ENCODE assay signal across 9 cellular contexts in the genomic region with DNA sequence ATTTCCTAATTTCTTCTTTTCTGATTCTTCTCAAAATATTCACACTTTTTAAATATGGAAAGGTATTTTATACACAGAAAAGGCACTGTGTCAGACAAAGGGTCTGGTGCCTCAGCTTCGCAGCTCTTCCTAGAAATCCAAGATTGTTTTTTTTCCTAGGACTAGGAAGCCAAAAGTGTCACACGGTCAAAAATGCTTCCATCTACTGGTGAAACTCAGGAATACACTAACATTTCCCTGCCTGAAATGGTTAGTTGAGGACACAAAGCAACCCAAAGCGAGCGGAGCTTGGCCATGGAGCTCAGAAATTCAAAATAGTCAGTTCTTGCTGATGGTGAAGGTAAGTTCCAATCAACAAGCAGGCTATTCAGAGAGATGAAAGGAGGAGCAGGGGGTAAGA.
DNase-seq lines count a peak whose midpoint lies in the region; ATAC-seq, FAIRE-seq and TF ChIP-seq lines count a peak whose summit lies in the region.
"Had no signal": no experiment of that assay in that cellular context is flagged by ENCODE, and none has a peak within 500 bp of the region (broad histone marks: within the 10 kb centered on the region; RNA-seq: fewer than 3 reads in every experiment).

No MANE protein-coding gene starts in this region.

- no peak overlapping the region for H3K9ac ChIP-seq in K562 (ENCODE audit: insufficient read depth in 1 of 2, low read depth in 2 of 2, low read length in 2 of 2)

- WGBS in K562 (ENCODE audit: insufficient coverage, low coverage, missing lambda C conversion rate): 3% methylated on average over 4 of the region's 4 CpGs

- no peaks in the 10 kb centered on the region for H3K4me1 ChIP-seq in K562 (replicated peaks in 1 of 2; ENCODE audit: control insufficient read depth in 2 of 2, insufficient read depth in 2 of 2, low read length in 2 of 2)
- H3K4me1 ChIP-seq in effector memory CD4-positive, alpha-beta T cell (ENCODE audit: control insufficient read depth, insufficient read depth, low read length, poor library complexity, severe bottlenecking): no peaks in the 10 kb centered on the region

- no TSS peak for BruUV-seq in K562 (replicated peaks; lab: Mats Ljungman, UMichigan)

- H3K4me3 ChIP-seq in AG04450 (ENCODE audit: low read depth, low read length): no peak overlapping the region
- H3K4me3 ChIP-seq in K562: no peak overlapping the region
- no peak overlapping the region for H3K4me3 ChIP-seq in effector memory CD4-positive, alpha-beta T cell (ENCODE audit: insufficient read depth, low read depth, low read length, poor library complexity, severe bottlenecking)
- H3K4me3 ChIP-seq: lung had no signal

- no peak for DNase-seq in AG04450 (ENCODE audit: low read depth, low spot score)
- peak; percentile 60 for DNase-seq in HT-29 (ENCODE audit: low spot score)
- DNase-seq in K562 (ENCODE audit: extremely low read depth in 1 of 4, low spot score in 3 of 4): peak in 2 of 4 experiments; percentile 8 to 9
- DNase-seq in left kidney (ENCODE audit: low read depth, low spot score): peak; percentile 75
- no peak for DNase-seq in NCI-H526 treated with DMSO at 0.1 percent for 48 hours (lab: John Stamatoyannopoulos, UW)
- no peak for DNase-seq in effector memory CD4-positive, alpha-beta T cell

- no peak overlapping the region for H2AFZ ChIP-seq in K562 (ENCODE audit: low read depth, low read length)

- no peak for TF ChIP-seq POLR2A in K562 (conservative IDR thresholded peaks at IDR 0.05)

- H3K9me1 ChIP-seq in K562 (ENCODE audit: control insufficient read depth, insufficient read depth, low read length): no peaks in the 10 kb centered on the region

- no peak overlapping the region for H3K27ac ChIP-seq in AG04450 (ENCODE audit: low read depth, low read length)
- no peak overlapping the region for H3K27ac ChIP-seq in K562 (ENCODE audit: extremely low read depth, low read depth, low read length)
- no peak overlapping the region for H3K27ac ChIP-seq in effector memory CD4-positive, alpha-beta T cell (ENCODE audit: insufficient read depth, low read length, poor library complexity, severe bottlenecking)

- intact Hi-C loops in K562 (cut with micrococcal nuclease): loop anchor here (5.0 kb wide), 1 partner anchor 174 kb away; no protein-coding TSS in a partner anchor

- POLR2A ChIA-PET in AG04450 (lab: Yijun Ruan, JAX) (no interaction called here), K562 (lab: Yijun Ruan, JAX) (no interaction called here)

- ATAC-seq in K562 (no peak), GM18909 (IDR thresholded peaks at IDR 0.05; ENCODE audit: poor library complexity, unreplicated experiment) (no peak), GM19035 (IDR thresholded peaks at IDR 0.05; ENCODE audit: unreplicated experiment) (no peak)

- no peak for TF ChIP-seq RAD21 in K562 (CRISPR knock-in tag; conservative IDR thresholded peaks at IDR 0.05 in 1 of 2, IDR thresholded peaks at IDR 0.05 in 1 of 2)

- H3K9me3 ChIP-seq in AG04450 (ENCODE audit: control insufficient read depth, insufficient read depth, low read length): no peaks in the 10 kb centered on the region
- H3K9me3 ChIP-seq in K562 (replicated peaks; ENCODE audit: control insufficient read depth, insufficient read depth, low read depth, low read length): no peaks in the 10 kb centered on the region
- no peaks in the 10 kb centered on the region for H3K9me3 ChIP-seq in effector memory CD4-positive, alpha-beta T cell (ENCODE audit: control insufficient read depth, low read length)

- no peak overlapping the region for H3K4me2 ChIP-seq in K562 (ENCODE audit: insufficient read depth, low read length)

- in situ Hi-C loops in K562 (cut with MboI): no loop called here

- FAIRE-seq in K562 (lab: Jason Lieb, UNC): peak; percentile 71

- no peak for TF ChIP-seq EP300 in K562 (IDR thresholded peaks at IDR 0.05; ENCODE audit: low read length)

- TF ChIP-seq CTCF in AG04450 (IDR thresholded peaks at IDR 0.05; ENCODE audit: low read depth, low read length) (peak; percentile 53), K562 (IDR thresholded peaks at IDR 0.05 in 2 of 3, conservative IDR thresholded peaks at IDR 0.05 in 1 of 3; ENCODE audit: insufficient read depth in 2 of 3, low read depth in 1 of 3, low read length in 3 of 3) (peak in 2 of 3 experiments; percentile 21 to 36; a peak in 2 of 6 replicates)

- H3K27me3 ChIP-seq in AG04450 (ENCODE audit: control insufficient read depth, insufficient read depth, low read length): no peaks in the 10 kb centered on the region
- no peaks in the 10 kb centered on the region for H3K27me3 ChIP-seq in K562 (ENCODE audit: control insufficient read depth in 2 of 2, insufficient read depth in 2 of 2, low read length in 2 of 2)
- H3K27me3 ChIP-seq in effector memory CD4-positive, alpha-beta T cell (replicated peaks; ENCODE audit: control insufficient read depth, insufficient read depth, low read length, poor library complexity, severe bottlenecking): no peaks in the 10 kb centered on the region

- H4K20me1 ChIP-seq in K562 (replicated peaks; ENCODE audit: control insufficient read depth, insufficient read depth, low read length): no peaks in the 10 kb centered on the region; the same call in 1 of the 2 replicates

- H3K79me2 ChIP-seq in K562 (ENCODE audit: control insufficient read depth, insufficient read depth, low read length): no peaks in the 10 kb centered on the region

- CTCF ChIA-PET in AG04450 (lab: Charles Lee): interaction anchor here (0.6 to 2.6 kb wide), 8 partner anchors 9 to 284 kb away, joined by 3 to 12 read pairs (median 4); no protein-coding TSS in a partner anchor
- CTCF ChIA-PET in K562 (lab: Yijun Ruan, JAX; ENCODE audit: low intra/inter-chr PET ratio): interaction anchor here (0.6 to 1.0 kb wide), 3 partner anchors 174 to 996 kb away, joined by 3 to 4 read pairs (median 3); no protein-coding TSS in a partner anchor

- H3K36me3 ChIP-seq in K562 (ENCODE audit: control insufficient read depth, insufficient read depth, low read length): no peaks in the 10 kb centered on the region
- H3K36me3 ChIP-seq in effector memory CD4-positive, alpha-beta T cell (ENCODE audit: control insufficient read depth, insufficient read depth, low read length): no peaks in the 10 kb centered on the region

TF ChIP-seq in K562, 482 proteins besides CTCF, POLR2A, EP300 and RAD21:
- TF ChIP-seq, protein P1, sequence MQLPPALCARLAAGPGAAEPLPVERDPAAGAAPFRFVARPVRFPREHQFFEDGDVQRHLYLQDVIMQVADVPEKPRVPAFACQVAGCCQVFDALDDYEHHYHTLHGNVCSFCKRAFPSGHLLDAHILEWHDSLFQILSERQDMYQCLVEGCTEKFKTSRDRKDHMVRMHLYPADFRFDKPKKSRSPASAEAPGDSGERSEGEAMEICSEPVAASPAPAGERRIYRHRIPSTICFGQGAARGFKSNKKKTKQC (CRISPR knock-in tag; IDR thresholded peaks at IDR 0.05): no peak
- TF ChIP-seq TEAD4 (IDR thresholded peaks at IDR 0.05; ENCODE audit: low read length): no peak
- TF ChIP-seq TEAD4 (CRISPR knock-in tag; IDR thresholded peaks at IDR 0.05; ENCODE audit: borderline replicate concordance): no peak
- TF ChIP-seq, protein P2, sequence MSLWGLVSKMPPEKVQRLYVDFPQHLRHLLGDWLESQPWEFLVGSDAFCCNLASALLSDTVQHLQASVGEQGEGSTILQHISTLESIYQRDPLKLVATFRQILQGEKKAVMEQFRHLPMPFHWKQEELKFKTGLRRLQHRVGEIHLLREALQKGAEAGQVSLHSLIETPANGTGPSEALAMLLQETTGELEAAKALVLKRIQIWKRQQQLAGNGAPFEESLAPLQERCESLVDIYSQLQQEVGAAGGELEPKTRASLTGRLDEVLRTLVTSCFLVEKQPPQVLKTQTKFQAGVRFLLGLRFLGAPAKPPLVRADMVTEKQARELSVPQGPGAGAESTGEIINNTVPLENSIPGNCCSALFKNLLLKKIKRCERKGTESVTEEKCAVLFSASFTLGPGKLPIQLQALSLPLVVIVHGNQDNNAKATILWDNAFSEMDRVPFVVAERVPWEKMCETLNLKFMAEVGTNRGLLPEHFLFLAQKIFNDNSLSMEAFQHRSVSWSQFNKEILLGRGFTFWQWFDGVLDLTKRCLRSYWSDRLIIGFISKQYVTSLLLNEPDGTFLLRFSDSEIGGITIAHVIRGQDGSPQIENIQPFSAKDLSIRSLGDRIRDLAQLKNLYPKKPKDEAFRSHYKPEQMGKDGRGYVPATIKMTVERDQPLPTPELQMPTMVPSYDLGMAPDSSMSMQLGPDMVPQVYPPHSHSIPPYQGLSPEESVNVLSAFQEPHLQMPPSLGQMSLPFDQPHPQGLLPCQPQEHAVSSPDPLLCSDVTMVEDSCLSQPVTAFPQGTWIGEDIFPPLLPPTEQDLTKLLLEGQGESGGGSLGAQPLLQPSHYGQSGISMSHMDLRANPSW (CRISPR knock-in tag; IDR thresholded peaks at IDR 0.05): no peak
- TF ChIP-seq, protein P3, sequence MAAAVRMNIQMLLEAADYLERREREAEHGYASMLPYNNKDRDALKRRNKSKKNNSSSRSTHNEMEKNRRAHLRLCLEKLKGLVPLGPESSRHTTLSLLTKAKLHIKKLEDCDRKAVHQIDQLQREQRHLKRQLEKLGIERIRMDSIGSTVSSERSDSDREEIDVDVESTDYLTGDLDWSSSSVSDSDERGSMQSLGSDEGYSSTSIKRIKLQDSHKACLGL (CRISPR knock-in tag; IDR thresholded peaks at IDR 0.05; ENCODE audit: borderline replicate concordance, poor library complexity, severe bottlenecking): no peak

Comparison
In these comparisons a context has a peak if more than half of its experiments do, and no peak if none do; other contexts are left out.
1. DNase-seq: peak in HT-29 (single experiment) and left kidney (single experiment); none in AG04450 (single experiment), NCI-H526 treated with DMSO at 0.1 percent for 48 hours (single experiment) and effector memory CD4-positive, alpha-beta T cell (0 of 3).